ENCODE assay signal across 1 cellular context in genomic region chr7:22858274-22858639, GRCh38.
TF ChIP-seq lines count a peak whose summit lies in the region.

No MANE protein-coding gene starts in this region.

TF ChIP-seq in IMR-90, 13 proteins besides CTCF, POLR2A, EP300 and RAD21:
- TF ChIP-seq MAZ (IDR thresholded peaks at IDR 0.05; ENCODE audit: borderline replicate concordance, low read depth, low read length) (no peak), NFE2L2 (IDR thresholded peaks at IDR 0.05; ENCODE audit: low read depth, low read length) (peak; percentile 27)
